ENCODE assay signal across 10 cellular contexts in genomic region chr11:71628943-71629342, GRCh38. TPM values are rescaled to one million over a fixed set of nuclear protein-coding genes. Genes with fewer than 3 reads are reported as not detected.
"Had no signal": no experiment of that assay in that cellular context is flagged by ENCODE, and none has a peak within 500 bp of the region (broad histone marks: within the 10 kb centered on the region; RNA-seq: fewer than 3 reads in every experiment).

No MANE protein-coding gene starts in this region.

RNA-seq across cellular contexts. Expression of gene KRTAP5-11, which starts 46.3 kb away (rescaled TPM):
- total RNA-seq: OCI-LY7, PC-3, PC-9, Peyer's patch, Right ventricle myocardium inferior, Right ventricle myocardium superior, RPMI7951, SJCRH30, SJSA1, SK-MEL-5 had no signal
